1 cellular context compared by ENCODE assay signal in genomic region chr17:75652934-75653549, GRCh38.
A peak's percentile ranks its signal among the peaks of the same experiment; 100 is the strongest.
TF ChIP-seq lines count a peak whose summit lies in the region.

No MANE protein-coding gene starts in this region.

TF ChIP-seq in HepG2, 621 proteins besides CTCF, POLR2A, EP300 and RAD21 (continued from another document):
- TF ChIP-seq GATAD1 (CRISPR knock-in tag; IDR thresholded peaks at IDR 0.05) = peak; percentile 35; the same call in 1 of the 2 replicates
- TF ChIP-seq PATZ1 (CRISPR knock-in tag; IDR thresholded peaks at IDR 0.05) = peak; percentile 74
- peak; percentile 55 for TF ChIP-seq SMC3 (IDR thresholded peaks at IDR 0.05; ENCODE audit: low read length)
- TF ChIP-seq BORCS8-MEF2B (CRISPR knock-in tag; IDR thresholded peaks at IDR 0.05) = 0 out of 2 replicates have a peak, but pooled peaks have one; percentile 33
- TF ChIP-seq STAG1 (CRISPR knock-in tag; IDR thresholded peaks at IDR 0.05) = peak; percentile 80
- 0 out of 2 replicates have a peak, but pooled peaks have one; percentile 36 for TF ChIP-seq MIER3 (CRISPR knock-in tag; IDR thresholded peaks at IDR 0.05; ENCODE audit: borderline replicate concordance)
- TF ChIP-seq ZBTB7B (CRISPR knock-in tag; IDR thresholded peaks at IDR 0.05) = peak; percentile 72
- TF ChIP-seq ZNF605 (CRISPR knock-in tag; IDR thresholded peaks at IDR 0.05) = 0 out of 2 replicates have a peak, but pooled peaks have one; percentile 47
- no peak for TF ChIP-seq SP5 (CRISPR knock-in tag; IDR thresholded peaks at IDR 0.05; ENCODE audit: borderline replicate concordance, low read depth)
- TF ChIP-seq ZNF501 (CRISPR knock-in tag; IDR thresholded peaks at IDR 0.05) = 0 out of 2 replicates have a peak, but pooled peaks have one; percentile 28
- TF ChIP-seq SSRP1 (CRISPR knock-in tag; IDR thresholded peaks at IDR 0.05) = 0 out of 2 replicates have a peak, but pooled peaks have one; percentile 30
- peak; percentile 38; the same call in 1 of the 2 replicates for TF ChIP-seq SAP130 (CRISPR knock-in tag; IDR thresholded peaks at IDR 0.05; ENCODE audit: low read depth)
